15 cellular contexts compared by ENCODE assay signal in the genomic region with DNA sequence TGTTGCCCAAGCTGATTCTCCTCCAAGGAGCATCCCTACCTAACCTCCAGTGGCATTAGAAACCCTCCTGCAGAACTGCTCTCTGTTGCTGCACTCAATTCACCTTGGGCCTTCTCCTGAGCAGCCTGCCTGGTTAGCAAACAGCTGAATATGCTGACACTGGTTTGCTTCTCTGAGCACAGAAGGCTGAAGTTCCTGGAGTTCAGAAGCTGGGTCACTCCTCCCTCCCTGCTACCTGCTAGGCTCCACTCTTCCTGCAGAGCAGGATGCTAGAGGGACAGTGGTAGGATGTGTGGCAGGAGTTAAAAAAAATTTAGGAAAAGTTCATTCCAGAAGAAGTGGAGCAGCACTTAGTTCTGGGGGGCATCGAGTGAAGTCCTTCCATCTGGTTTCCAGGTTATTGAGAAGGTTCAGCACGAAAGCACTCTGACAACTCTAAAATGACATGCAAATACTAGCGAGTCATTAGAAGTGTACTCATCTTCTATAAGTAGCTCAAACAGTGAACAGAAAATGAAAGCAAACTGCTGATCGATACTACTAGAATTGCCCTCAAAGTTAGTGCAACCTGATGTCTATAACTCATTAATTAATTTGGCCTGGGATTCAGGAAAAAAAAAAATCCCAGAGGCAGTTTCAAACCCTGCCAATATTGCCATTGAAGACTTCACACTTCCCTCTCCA.
DNase-seq lines count a peak whose midpoint lies in the region; ATAC-seq, FAIRE-seq and TF ChIP-seq lines count a peak whose summit lies in the region.
"Had no signal": no experiment of that assay in that cellular context is flagged by ENCODE, and none has a peak within 500 bp of the region (broad histone marks: within the 10 kb centered on the region; RNA-seq: fewer than 3 reads in every experiment).

No MANE protein-coding gene starts in this region.

- no peak for TF ChIP-seq POLR2A in GM12878 (IDR thresholded peaks at IDR 0.05; ENCODE audit: low read depth, low read length)

- SMC1A ChIA-PET in GM12878 (lab: Charles Lee; ENCODE audit: uncharacterized antibody, unreplicated experiment) = interaction anchor here (1.0 to 1.9 kb wide), 2 partner anchors 16 to 172 kb away, joined by 3 to 4 read pairs; no protein-coding TSS in a partner anchor

- no peaks in the 10 kb centered on the region for H4K20me1 ChIP-seq in GM12878 (ENCODE audit: control insufficient read depth, insufficient read depth)

- FAIRE-seq in GM12878 (lab: Jason Lieb, UNC) = no peak
- FAIRE-seq in RCC 7860 (lab: Jason Lieb, UNC) = no peak
- FAIRE-seq: endothelial cell of umbilical vein had no signal

- H3K9ac ChIP-seq in GM12878 (ENCODE audit: control insufficient read depth, insufficient read depth, low read length) = no peak overlapping the region

- no peak overlapping the region for H2AFZ ChIP-seq in GM12878 (ENCODE audit: control insufficient read depth, low read depth, low read length)

- in situ Hi-C loops in GM12878 (cut with MboI) = no loop called here

- no peaks in the 10 kb centered on the region for H3K79me2 ChIP-seq in GM12878 (ENCODE audit: control insufficient read depth, insufficient read depth, low read length)

- BruUV-seq in GM12878 (replicated peaks; lab: Mats Ljungman, UMichigan) = no TSS peak

- no peak for TF ChIP-seq RAD21 in GM12878 (IDR thresholded peaks at IDR 0.05; ENCODE audit: insufficient read depth, low read depth, low read length)

- H3K9me3 ChIP-seq in GM12878 (replicated peaks; ENCODE audit: control insufficient read depth, insufficient read depth, low read length) (no peaks in the 10 kb centered on the region), left ventricle myocardium inferior (replicated peaks) (no peaks in the 10 kb centered on the region)
- H3K9me3 ChIP-seq: heart left ventricle had no signal

- no peak overlapping the region; the same call in 1 of the 2 replicates for H3K4me2 ChIP-seq in GM12878 (ENCODE audit: control insufficient read depth, insufficient read depth)

- no peaks in the 10 kb centered on the region; a peak in 1 of 4 replicates for H3K27me3 ChIP-seq in GM12878 (replicated peaks in 1 of 2; ENCODE audit: control insufficient read depth in 2 of 2, insufficient read depth in 2 of 2, low read length in 1 of 2)
- no peaks in the 10 kb centered on the region for H3K27me3 ChIP-seq in left ventricle myocardium inferior (ENCODE audit: low read depth)

- RAD21 ChIA-PET in GM12878 (lab: Charles Lee; ENCODE audit: unreplicated experiment) = no interaction called here

- H3K4me3 ChIP-seq in GM12878 (no peak overlapping the region), coronary artery (no peak overlapping the region), left ventricle myocardium inferior (no peak overlapping the region)
- H3K4me3 ChIP-seq: heart left ventricle had no signal

- H3K4me1 ChIP-seq in GM12878 (ENCODE audit: control insufficient read depth, insufficient read depth, low read length) (no peaks in the 10 kb centered on the region), left ventricle myocardium inferior (no peaks in the 10 kb centered on the region)
- H3K4me1 ChIP-seq: heart left ventricle had no signal

- 7% methylated on average over 4 of the region's 4 CpGs for WGBS in GM12878 (ENCODE audit: insufficient coverage, insufficient replicate concordance, low lambda C conversion rate, missing lambda C conversion rate)

- ATAC-seq in GM18873 (IDR thresholded peaks at IDR 0.05; ENCODE audit: low FRiP score, unreplicated experiment) = peak; percentile 83
- ATAC-seq in GM21529 (IDR thresholded peaks at IDR 0.05; ENCODE audit: unreplicated experiment) = peak; percentile 73
- ATAC-seq in HG03095 (IDR thresholded peaks at IDR 0.05; ENCODE audit: unreplicated experiment) = peak; percentile 60
- peak; percentile 62 for ATAC-seq in GM12878
- ATAC-seq in left colon = no peak
- ATAC-seq: heart left ventricle; naive thymus-derived CD4-positive, alpha-beta T cell; sciatic nerve had no signal

- no peaks in the 10 kb centered on the region for H3K36me3 ChIP-seq in GM12878 (ENCODE audit: control insufficient read depth in 2 of 2, insufficient read depth in 2 of 2, low read length in 1 of 2)
- H3K36me3 ChIP-seq in left ventricle myocardium inferior = no peaks in the 10 kb centered on the region
- H3K36me3 ChIP-seq: heart left ventricle had no signal

- intact Hi-C loops in GM12878 (cut with micrococcal nuclease; ENCODE audit: unreplicated experiment) (no loop called here), left colon (cut with DNase I, micrococcal nuclease) (no loop called here), left ventricle myocardium inferior (cut with micrococcal nuclease) (no loop called here)

- no peak for TF ChIP-seq EP300 in GM12878 (IDR thresholded peaks at IDR 0.05; ENCODE audit: borderline replicate concordance in 1 of 2, control insufficient read depth in 1 of 2, low read depth in 2 of 2, low read length in 2 of 2)

- TF ChIP-seq CTCF in GM12878 (IDR thresholded peaks at IDR 0.05 in 2 of 3, conservative IDR thresholded peaks at IDR 0.05 in 1 of 3; ENCODE audit: control insufficient read depth in 2 of 3, extremely low read depth in 1 of 3, insufficient read depth in 1 of 3, low read depth in 3 of 3, low read length in 3 of 3) (no peak), coronary artery (IDR thresholded peaks at IDR 0.05) (no peak), left ventricle myocardium inferior (IDR thresholded peaks at IDR 0.05; ENCODE audit: borderline replicate concordance) (no peak)

- CTCF ChIA-PET in GM12878 (lab: Yijun Ruan, JAX) = no interaction called here

- DNase-seq in GM12878 (ENCODE audit: low read depth, low spot score) = no peak
- DNase-seq in RCC 7860 (ENCODE audit: low spot score) = no peak
- DNase-seq in left colon = no peak
- DNase-seq in coronary artery (ENCODE audit: low spot score) = no peak
- no peak for DNase-seq in left ventricle myocardium inferior
- DNase-seq: activated CD4-positive, alpha-beta T cell treated with anti-CD3 and anti-CD28 coated beads, Interleukin-2, amount 10 ng/mL, durations not matched to agents 7 days and 5 days; C1 segment of cervical spinal cord; heart left ventricle; naive thymus-derived CD4-positive, alpha-beta T cell; NCI-H2227 treated with DMSO at 0.1 percent for 48 hours had no signal

- POLR2A ChIA-PET in GM12878 (lab: Charles Lee) = no interaction called here

- no peak overlapping the region for H3K27ac ChIP-seq in GM12878 (ENCODE audit: control insufficient read depth, insufficient read depth)
- H3K27ac ChIP-seq in coronary artery = no peak overlapping the region
- H3K27ac ChIP-seq in left ventricle myocardium inferior (replicated peaks) = no peak overlapping the region
- H3K27ac ChIP-seq: heart left ventricle had no signal

TF ChIP-seq in GM12878, 131 proteins besides CTCF, POLR2A, EP300 and RAD21:
- TF ChIP-seq ASH2L (IDR thresholded peaks at IDR 0.05; ENCODE audit: borderline replicate concordance, low read depth) (no peak), SIN3A (IDR thresholded peaks at IDR 0.05; ENCODE audit: low read depth, low read length) (no peak), CREM (IDR thresholded peaks at IDR 0.05; ENCODE audit: low read depth) (no peak)
TF ChIP-seq in GM12878: peak in this region for 0.
